Comparison of ENCODE assay signal across 1 cellular context in genomic region chr14:77799863-77800730, GRCh38.
TF ChIP-seq lines count a peak whose summit lies in the region.

ADCK1 (plus strand) TSS chr14:77800109; CDS start chr14:77818979, 18,870 bp downstream.

TF ChIP-seq in HepG2, 621 proteins besides CTCF, POLR2A, EP300 and RAD21 (continued from another document and continues in another):
- TF ChIP-seq, protein P1, sequence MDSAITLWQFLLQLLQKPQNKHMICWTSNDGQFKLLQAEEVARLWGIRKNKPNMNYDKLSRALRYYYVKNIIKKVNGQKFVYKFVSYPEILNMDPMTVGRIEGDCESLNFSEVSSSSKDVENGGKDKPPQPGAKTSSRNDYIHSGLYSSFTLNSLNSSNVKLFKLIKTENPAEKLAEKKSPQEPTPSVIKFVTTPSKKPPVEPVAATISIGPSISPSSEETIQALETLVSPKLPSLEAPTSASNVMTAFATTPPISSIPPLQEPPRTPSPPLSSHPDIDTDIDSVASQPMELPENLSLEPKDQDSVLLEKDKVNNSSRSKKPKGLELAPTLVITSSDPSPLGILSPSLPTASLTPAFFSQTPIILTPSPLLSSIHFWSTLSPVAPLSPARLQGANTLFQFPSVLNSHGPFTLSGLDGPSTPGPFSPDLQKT (CRISPR knock-in tag; IDR thresholded peaks at IDR 0.05; ENCODE audit: borderline replicate concordance) = no peak
- TF ChIP-seq XRCC5 (optimal IDR thresholded peaks at IDR 0.05; ENCODE audit: low read length) = peak; percentile 62
- peak; percentile 56; the same call in 1 of the 2 replicates for TF ChIP-seq KMT2B (CRISPR knock-in tag; IDR thresholded peaks at IDR 0.05)
- peak; percentile 14; the same call in 1 of the 2 replicates for TF ChIP-seq CEBPG (CRISPR knock-in tag; IDR thresholded peaks at IDR 0.05)
- TF ChIP-seq ZSCAN9 (CRISPR knock-in tag; IDR thresholded peaks at IDR 0.05; ENCODE audit: borderline replicate concordance) = peak; percentile 39; the same call in 1 of the 2 replicates
- TF ChIP-seq GMEB1 (CRISPR knock-in tag; IDR thresholded peaks at IDR 0.05; ENCODE audit: borderline replicate concordance) = peak; percentile 88
- TF ChIP-seq ZNF501 (CRISPR knock-in tag; IDR thresholded peaks at IDR 0.05) = peak; percentile 95
- no peak for TF ChIP-seq TEF (CRISPR knock-in tag; IDR thresholded peaks at IDR 0.05)
- TF ChIP-seq IRF9 (CRISPR knock-in tag; IDR thresholded peaks at IDR 0.05; ENCODE audit: borderline replicate concordance) = no peak
- TF ChIP-seq SPEN (CRISPR knock-in tag; IDR thresholded peaks at IDR 0.05; ENCODE audit: low read depth) = peak; percentile 67; the same call in 1 of the 2 replicates
- TF ChIP-seq, protein P2, sequence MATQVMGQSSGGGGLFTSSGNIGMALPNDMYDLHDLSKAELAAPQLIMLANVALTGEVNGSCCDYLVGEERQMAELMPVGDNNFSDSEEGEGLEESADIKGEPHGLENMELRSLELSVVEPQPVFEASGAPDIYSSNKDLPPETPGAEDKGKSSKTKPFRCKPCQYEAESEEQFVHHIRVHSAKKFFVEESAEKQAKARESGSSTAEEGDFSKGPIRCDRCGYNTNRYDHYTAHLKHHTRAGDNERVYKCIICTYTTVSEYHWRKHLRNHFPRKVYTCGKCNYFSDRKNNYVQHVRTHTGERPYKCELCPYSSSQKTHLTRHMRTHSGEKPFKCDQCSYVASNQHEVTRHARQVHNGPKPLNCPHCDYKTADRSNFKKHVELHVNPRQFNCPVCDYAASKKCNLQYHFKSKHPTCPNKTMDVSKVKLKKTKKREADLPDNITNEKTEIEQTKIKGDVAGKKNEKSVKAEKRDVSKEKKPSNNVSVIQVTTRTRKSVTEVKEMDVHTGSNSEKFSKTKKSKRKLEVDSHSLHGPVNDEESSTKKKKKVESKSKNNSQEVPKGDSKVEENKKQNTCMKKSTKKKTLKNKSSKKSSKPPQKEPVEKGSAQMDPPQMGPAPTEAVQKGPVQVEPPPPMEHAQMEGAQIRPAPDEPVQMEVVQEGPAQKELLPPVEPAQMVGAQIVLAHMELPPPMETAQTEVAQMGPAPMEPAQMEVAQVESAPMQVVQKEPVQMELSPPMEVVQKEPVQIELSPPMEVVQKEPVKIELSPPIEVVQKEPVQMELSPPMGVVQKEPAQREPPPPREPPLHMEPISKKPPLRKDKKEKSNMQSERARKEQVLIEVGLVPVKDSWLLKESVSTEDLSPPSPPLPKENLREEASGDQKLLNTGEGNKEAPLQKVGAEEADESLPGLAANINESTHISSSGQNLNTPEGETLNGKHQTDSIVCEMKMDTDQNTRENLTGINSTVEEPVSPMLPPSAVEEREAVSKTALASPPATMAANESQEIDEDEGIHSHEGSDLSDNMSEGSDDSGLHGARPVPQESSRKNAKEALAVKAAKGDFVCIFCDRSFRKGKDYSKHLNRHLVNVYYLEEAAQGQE (IDR thresholded peaks at IDR 0.05; ENCODE audit: borderline replicate concordance in 1 of 2, low read depth in 1 of 2, low read length in 2 of 2) = no peak
- TF ChIP-seq RAD51 (IDR thresholded peaks at IDR 0.05; ENCODE audit: borderline replicate concordance) = peak; percentile 74
- TF ChIP-seq ARID5B (CRISPR knock-in tag; IDR thresholded peaks at IDR 0.05) = peak; percentile 39; the same call in 1 of the 2 replicates
- peak; percentile 85; the same call in 1 of the 2 replicates for TF ChIP-seq ZFYVE20 (CRISPR knock-in tag; IDR thresholded peaks at IDR 0.05; ENCODE audit: borderline replicate concordance, low read depth)
- TF ChIP-seq SAFB2 (CRISPR knock-in tag; IDR thresholded peaks at IDR 0.05; ENCODE audit: borderline replicate concordance, low read depth) = peak; percentile 94
- TF ChIP-seq, protein P3, sequence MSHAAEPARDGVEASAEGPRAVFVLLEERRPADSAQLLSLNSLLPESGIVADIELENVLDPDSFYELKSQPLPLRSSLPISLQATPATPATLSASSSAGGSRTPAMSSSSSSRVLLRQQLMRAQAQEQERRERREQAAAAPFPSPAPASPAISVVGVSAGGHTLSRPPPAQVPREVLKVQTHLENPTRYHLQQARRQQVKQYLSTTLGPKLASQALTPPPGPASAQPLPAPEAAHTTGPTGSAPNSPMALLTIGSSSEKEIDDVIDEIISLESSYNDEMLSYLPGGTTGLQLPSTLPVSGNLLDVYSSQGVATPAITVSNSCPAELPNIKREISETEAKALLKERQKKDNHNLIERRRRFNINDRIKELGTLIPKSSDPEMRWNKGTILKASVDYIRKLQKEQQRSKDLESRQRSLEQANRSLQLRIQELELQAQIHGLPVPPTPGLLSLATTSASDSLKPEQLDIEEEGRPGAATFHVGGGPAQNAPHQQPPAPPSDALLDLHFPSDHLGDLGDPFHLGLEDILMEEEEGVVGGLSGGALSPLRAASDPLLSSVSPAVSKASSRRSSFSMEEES (CRISPR knock-in tag; IDR thresholded peaks at IDR 0.05) = peak; percentile 67
- TF ChIP-seq, protein P4, sequence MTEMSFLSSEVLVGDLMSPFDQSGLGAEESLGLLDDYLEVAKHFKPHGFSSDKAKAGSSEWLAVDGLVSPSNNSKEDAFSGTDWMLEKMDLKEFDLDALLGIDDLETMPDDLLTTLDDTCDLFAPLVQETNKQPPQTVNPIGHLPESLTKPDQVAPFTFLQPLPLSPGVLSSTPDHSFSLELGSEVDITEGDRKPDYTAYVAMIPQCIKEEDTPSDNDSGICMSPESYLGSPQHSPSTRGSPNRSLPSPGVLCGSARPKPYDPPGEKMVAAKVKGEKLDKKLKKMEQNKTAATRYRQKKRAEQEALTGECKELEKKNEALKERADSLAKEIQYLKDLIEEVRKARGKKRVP (CRISPR knock-in tag; IDR thresholded peaks at IDR 0.05) = peak in 1 of 2 experiments; percentile 61; a peak in 2 of 4 replicates
- peak; percentile 98 for TF ChIP-seq NR0B2 (CRISPR knock-in tag; IDR thresholded peaks at IDR 0.05)
- TF ChIP-seq ZNF773 (CRISPR knock-in tag; IDR thresholded peaks at IDR 0.05; ENCODE audit: borderline replicate concordance) = 0 out of 2 replicates have a peak, but pooled peaks have one; percentile 36
- TF ChIP-seq TFDP1 (CRISPR knock-in tag; IDR thresholded peaks at IDR 0.05; ENCODE audit: borderline replicate concordance) = peak; percentile 45
- no peak for TF ChIP-seq ZFP62 (CRISPR knock-in tag; IDR thresholded peaks at IDR 0.05)
- TF ChIP-seq, protein P5, sequence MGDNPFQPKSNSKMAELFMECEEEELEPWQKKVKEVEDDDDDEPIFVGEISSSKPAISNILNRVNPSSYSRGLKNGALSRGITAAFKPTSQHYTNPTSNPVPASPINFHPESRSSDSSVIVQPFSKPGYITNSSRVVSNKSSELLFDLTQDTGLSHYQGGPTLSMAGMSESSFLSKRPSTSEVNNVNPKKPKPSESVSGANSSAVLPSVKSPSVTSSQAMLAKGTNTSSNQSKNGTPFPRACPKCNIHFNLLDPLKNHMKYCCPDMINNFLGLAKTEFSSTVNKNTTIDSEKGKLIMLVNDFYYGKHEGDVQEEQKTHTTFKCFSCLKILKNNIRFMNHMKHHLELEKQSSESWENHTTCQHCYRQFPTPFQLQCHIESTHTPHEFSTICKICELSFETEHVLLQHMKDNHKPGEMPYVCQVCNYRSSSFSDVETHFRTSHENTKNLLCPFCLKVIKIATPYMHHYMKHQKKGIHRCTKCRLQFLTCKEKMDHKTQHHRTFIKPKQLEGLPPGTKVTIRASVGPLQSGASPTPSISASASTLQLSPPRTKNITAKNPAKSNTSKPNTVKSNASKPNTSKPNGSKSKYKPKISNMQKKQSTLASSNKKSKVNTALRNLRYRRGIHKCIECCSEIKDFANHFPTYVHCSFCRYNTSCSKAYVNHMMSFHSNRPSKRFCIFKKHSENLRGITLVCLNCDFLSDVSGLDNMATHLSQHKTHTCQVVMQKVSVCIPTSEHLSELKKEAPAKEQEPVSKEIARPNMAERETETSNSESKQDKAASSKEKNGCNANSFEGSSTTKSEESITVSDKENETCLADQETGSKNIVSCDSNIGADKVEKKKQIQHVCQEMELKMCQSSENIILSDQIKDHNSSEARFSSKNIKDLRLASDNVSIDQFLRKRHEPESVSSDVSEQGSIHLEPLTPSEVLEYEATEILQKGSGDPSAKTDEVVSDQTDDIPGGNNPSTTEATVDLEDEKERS (CRISPR knock-in tag; IDR thresholded peaks at IDR 0.05) = no peak
- TF ChIP-seq ZNF792 (CRISPR knock-in tag; IDR thresholded peaks at IDR 0.05) = 0 out of 2 replicates have a peak, but pooled peaks have one; percentile 63
- TF ChIP-seq, protein P6, sequence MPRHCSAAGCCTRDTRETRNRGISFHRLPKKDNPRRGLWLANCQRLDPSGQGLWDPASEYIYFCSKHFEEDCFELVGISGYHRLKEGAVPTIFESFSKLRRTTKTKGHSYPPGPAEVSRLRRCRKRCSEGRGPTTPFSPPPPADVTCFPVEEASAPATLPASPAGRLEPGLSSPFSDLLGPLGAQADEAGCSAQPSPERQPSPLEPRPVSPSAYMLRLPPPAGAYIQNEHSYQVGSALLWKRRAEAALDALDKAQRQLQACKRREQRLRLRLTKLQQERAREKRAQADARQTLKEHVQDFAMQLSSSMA (CRISPR knock-in tag; IDR thresholded peaks at IDR 0.05) = peak; percentile 49; the same call in 1 of the 2 replicates
- TF ChIP-seq SP1 (IDR thresholded peaks at IDR 0.05) = no peak
- TF ChIP-seq SP1 (CRISPR knock-in tag; IDR thresholded peaks at IDR 0.05) = peak; percentile 57; the same call in 1 of the 2 replicates
- no peak for TF ChIP-seq ZFP36 (IDR thresholded peaks at IDR 0.05; ENCODE audit: borderline replicate concordance, low read depth, low read length, partially characterized antibody)
- TF ChIP-seq, protein P7, sequence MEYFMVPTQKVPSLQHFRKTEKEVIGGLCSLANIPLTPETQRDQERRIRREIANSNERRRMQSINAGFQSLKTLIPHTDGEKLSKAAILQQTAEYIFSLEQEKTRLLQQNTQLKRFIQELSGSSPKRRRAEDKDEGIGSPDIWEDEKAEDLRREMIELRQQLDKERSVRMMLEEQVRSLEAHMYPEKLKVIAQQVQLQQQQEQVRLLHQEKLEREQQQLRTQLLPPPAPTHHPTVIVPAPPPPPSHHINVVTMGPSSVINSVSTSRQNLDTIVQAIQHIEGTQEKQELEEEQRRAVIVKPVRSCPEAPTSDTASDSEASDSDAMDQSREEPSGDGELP (IDR thresholded peaks at IDR 0.05; ENCODE audit: borderline replicate concordance, low read depth) = peak; percentile 76; the same call in 1 of the 2 replicates
